18 cellular contexts compared by ENCODE assay signal in the genomic region with DNA sequence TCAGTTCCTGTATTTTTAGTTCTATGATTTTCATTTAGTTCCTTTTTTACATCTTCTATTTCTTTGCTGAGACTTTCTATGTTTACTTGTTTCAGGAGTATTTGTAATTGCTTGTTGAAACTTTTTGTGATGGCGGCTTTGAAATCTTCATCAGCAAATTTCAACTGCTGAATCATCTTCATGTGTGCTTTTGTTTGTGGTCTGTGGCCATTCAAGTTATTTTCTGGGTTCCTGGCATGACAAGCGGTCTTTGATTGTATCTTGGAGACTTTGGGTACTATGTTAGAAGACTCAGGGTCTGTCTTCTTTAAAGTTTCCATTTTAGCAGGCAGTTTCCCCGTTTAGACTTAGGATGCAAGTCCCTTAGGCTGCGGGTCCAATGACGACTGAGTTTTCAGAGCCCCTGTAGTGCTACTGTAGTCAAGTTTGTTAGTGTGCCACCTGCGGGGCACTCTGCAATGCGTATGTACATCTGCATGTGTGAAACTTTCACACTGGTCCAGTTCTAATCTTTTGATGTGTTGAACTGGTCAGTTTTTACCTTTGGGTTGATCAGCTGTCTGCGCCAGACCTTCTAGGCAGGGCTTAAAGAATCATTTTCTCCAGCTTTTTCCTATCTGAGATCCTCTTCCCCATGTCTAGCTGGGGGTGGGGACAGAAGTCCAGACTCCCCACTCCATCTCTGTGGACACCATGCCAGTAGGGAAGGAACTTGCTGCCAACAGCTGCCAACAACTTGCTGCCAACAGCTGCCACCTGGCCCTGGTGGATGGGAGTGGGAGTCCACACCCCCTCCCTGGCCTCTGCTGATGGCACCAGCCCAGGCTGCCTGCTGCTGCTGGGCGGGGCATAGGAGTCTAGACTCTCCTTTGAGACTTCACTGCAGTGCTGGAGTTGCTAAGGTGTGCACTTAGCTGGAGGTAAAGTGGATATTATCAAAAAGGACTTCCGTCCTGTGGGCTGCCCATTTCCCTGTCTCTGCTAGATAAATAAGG.
DNase-seq lines count a peak whose midpoint lies in the region; ATAC-seq and TF ChIP-seq lines count a peak whose summit lies in the region.
"Had no signal": no experiment of that assay in that cellular context is flagged by ENCODE, and none has a peak within 500 bp of the region (broad histone marks: within the 10 kb centered on the region; RNA-seq: fewer than 3 reads in every experiment).

No MANE protein-coding gene starts in this region.

- H3K4me3 ChIP-seq in Peyer's patch (no peak overlapping the region), neural progenitor cell (no peak overlapping the region), coronary artery (no peak overlapping the region)
- H3K4me3 ChIP-seq: ascending aorta, dorsolateral prefrontal cortex, PC-9, right lobe of liver had no signal

- H3K4me3 Mint-ChIP-seq in neural progenitor cell = no peak overlapping the region
- no peak overlapping the region for H3K4me3 Mint-ChIP-seq in natural killer cell treated with Interleukin-12 subunit alpha and Interleukin-12 subunit beta and Interleukin-15 and Interleukin-18, amount 100 ng/mL, for 72 hours
- H3K4me3 Mint-ChIP-seq: activated CD4-positive, alpha-beta T cell treated with anti-CD3 and anti-CD28 coated beads, Interleukin-2, amount 10 ng/mL, durations not matched to agents 7 days and 5 days; activated T-helper 1 cell treated with anti-CD3 and anti-CD28 coated beads, Interleukin-12 subunit alpha, Interleukin-12 subunit beta, Interleukin-2, Interleukin-4 antibody, amounts not matched to agents 30 ng/mL and 10 ng/mL and 1 ng/mL, durations not matched to agents 14 hours and 24 hours and 36 hours; nephron progenitor cell; stimulated activated memory B cell treated with anti-CD40 and anti-IgM and Interleukin-4, amounts not matched to agents 10 μg/mL and 1 μg/mL and 100 μg/mL, for 72 hours; T-helper 1 cell treated with Interleukin-12 subunit alpha and Interleukin-12 subunit beta and Interleukin-4 antibody, amounts not matched to agents 30 μg/mL and 1 μg/mL, for 36 hours had no signal

- H3K4me2 ChIP-seq in neural progenitor cell = no peak overlapping the region
- H3K4me2 ChIP-seq: PC-9 had no signal

- peak; percentile 50 for DNase-seq in H4 (ENCODE audit: low spot score)
- peak; percentile 26 for DNase-seq in NCI-H1694 (lab: John Stamatoyannopoulos, UW)
- DNase-seq in Peyer's patch = peak in 2 of 3 donors; percentile 53 to 72
- DNase-seq in neural progenitor cell (ENCODE audit: low spot score) = no peak
- DNase-seq in natural killer cell treated with Interleukin-12 subunit alpha and Interleukin-12 subunit beta and Interleukin-15 and Interleukin-18, amount 100 ng/mL, for 72 hours (ENCODE audit: low spot score) = no peak
- DNase-seq in coronary artery (ENCODE audit: low spot score) = no peak
- DNase-seq: activated CD4-positive, alpha-beta T cell treated with anti-CD3 and anti-CD28 coated beads, Interleukin-2, amount 10 ng/mL, durations not matched to agents 7 days and 5 days; nephron progenitor cell; PC-9; right lobe of liver; stimulated activated CD4-positive, alpha-beta T cell treated with anti-CD3 and anti-CD28 coated beads, Interleukin-4, amount 100 ng/mL, for 4 hours had no signal

- ATAC-seq in HG02884 (IDR thresholded peaks at IDR 0.05; ENCODE audit: unreplicated experiment) (no peak), GM21786 (IDR thresholded peaks at IDR 0.05; ENCODE audit: unreplicated experiment) (no peak)
- no peak for ATAC-seq in natural killer cell treated with Interleukin-12 subunit alpha and Interleukin-12 subunit beta and Interleukin-15 and Interleukin-18, amount 100 ng/mL, for 72 hours
- ATAC-seq: right lobe of liver; stimulated activated memory B cell treated with anti-CD40 and anti-IgM and Interleukin-4, amounts not matched to agents 10 μg/mL and 1 μg/mL and 100 μg/mL, for 72 hours had no signal

- no peak for TF ChIP-seq CTCF in Peyer's patch (IDR thresholded peaks at IDR 0.05)
- no peak for TF ChIP-seq CTCF in neural progenitor cell (IDR thresholded peaks at IDR 0.05)
- no peak for TF ChIP-seq CTCF in coronary artery (IDR thresholded peaks at IDR 0.05)

- H3K9me3 Mint-ChIP-seq in neural progenitor cell = peaks cover under 1% of the 10 kb centered on the region
- H3K9me3 Mint-ChIP-seq in natural killer cell treated with Interleukin-12 subunit alpha and Interleukin-12 subunit beta and Interleukin-15 and Interleukin-18, amount 100 ng/mL, for 72 hours = no peaks in the 10 kb centered on the region
- H3K9me3 Mint-ChIP-seq: activated CD4-positive, alpha-beta T cell treated with anti-CD3 and anti-CD28 coated beads, Interleukin-2, amount 10 ng/mL, durations not matched to agents 7 days and 5 days; activated T-helper 1 cell treated with anti-CD3 and anti-CD28 coated beads, Interleukin-12 subunit alpha, Interleukin-12 subunit beta, Interleukin-2, Interleukin-4 antibody, amounts not matched to agents 30 ng/mL and 10 ng/mL and 1 ng/mL, durations not matched to agents 14 hours and 24 hours and 36 hours; T-helper 1 cell treated with Interleukin-12 subunit alpha and Interleukin-12 subunit beta and Interleukin-4 antibody, amounts not matched to agents 30 μg/mL and 1 μg/mL, for 36 hours had no signal

- H3F3A ChIP-seq in neural progenitor cell (ENCODE audit: low read depth) = no peaks in the 10 kb centered on the region

- no peaks in the 10 kb centered on the region for H4K20me1 ChIP-seq in neural progenitor cell (ENCODE audit: low read depth)

- H3K9me3 ChIP-seq in Peyer's patch (no peaks in the 10 kb centered on the region), neural progenitor cell (ENCODE audit: low read depth) (no peaks in the 10 kb centered on the region)
- H3K9me3 ChIP-seq: right lobe of liver had no signal

- no peaks in the 10 kb centered on the region for H3K36me3 ChIP-seq in Peyer's patch
- H3K36me3 ChIP-seq in neural progenitor cell = no peaks in the 10 kb centered on the region
- H3K36me3 ChIP-seq: ascending aorta, right lobe of liver had no signal

- H3K27ac Mint-ChIP-seq in neural progenitor cell = no peak overlapping the region
- no peak overlapping the region for H3K27ac Mint-ChIP-seq in natural killer cell treated with Interleukin-12 subunit alpha and Interleukin-12 subunit beta and Interleukin-15 and Interleukin-18, amount 100 ng/mL, for 72 hours
- H3K27ac Mint-ChIP-seq: activated CD4-positive, alpha-beta T cell treated with anti-CD3 and anti-CD28 coated beads, Interleukin-2, amount 10 ng/mL, durations not matched to agents 7 days and 5 days; activated T-helper 1 cell treated with anti-CD3 and anti-CD28 coated beads, Interleukin-12 subunit alpha, Interleukin-12 subunit beta, Interleukin-2, Interleukin-4 antibody, amounts not matched to agents 30 ng/mL and 10 ng/mL and 1 ng/mL, durations not matched to agents 14 hours and 24 hours and 36 hours; nephron progenitor cell; stimulated activated memory B cell treated with anti-CD40 and anti-IgM and Interleukin-4, amounts not matched to agents 10 μg/mL and 1 μg/mL and 100 μg/mL, for 72 hours; T-helper 1 cell treated with Interleukin-12 subunit alpha and Interleukin-12 subunit beta and Interleukin-4 antibody, amounts not matched to agents 30 μg/mL and 1 μg/mL, for 36 hours had no signal

- no peak overlapping the region for H3K9ac ChIP-seq in neural progenitor cell

- H3K27me3 ChIP-seq in Peyer's patch = no peaks in the 10 kb centered on the region
- H3K27me3 ChIP-seq in neural progenitor cell = no peaks in the 10 kb centered on the region
- H3K27me3 ChIP-seq: ascending aorta, dorsolateral prefrontal cortex, right lobe of liver had no signal

- no peaks in the 10 kb centered on the region for H3K79me2 ChIP-seq in neural progenitor cell (ENCODE audit: low read depth)

- no peaks in the 10 kb centered on the region for H3K27me3 Mint-ChIP-seq in neural progenitor cell (ENCODE audit: insufficient read depth, low read depth)
- peaks cover 8 to 13% of the 10 kb centered on the region in 2 donors for H3K27me3 Mint-ChIP-seq in natural killer cell treated with Interleukin-12 subunit alpha and Interleukin-12 subunit beta and Interleukin-15 and Interleukin-18, amount 100 ng/mL, for 72 hours

- H3K27ac ChIP-seq in Peyer's patch (no peak overlapping the region), neural progenitor cell (no peak overlapping the region), coronary artery (no peak overlapping the region)
- H3K27ac ChIP-seq: ascending aorta, dorsolateral prefrontal cortex, PC-9, right lobe of liver had no signal

- H3K4me1 Mint-ChIP-seq in neural progenitor cell = no peaks in the 10 kb centered on the region
- no peaks in the 10 kb centered on the region for H3K4me1 Mint-ChIP-seq in natural killer cell treated with Interleukin-12 subunit alpha and Interleukin-12 subunit beta and Interleukin-15 and Interleukin-18, amount 100 ng/mL, for 72 hours (ENCODE audit: low read depth in 2 of 2)
- H3K4me1 Mint-ChIP-seq: activated CD4-positive, alpha-beta T cell treated with anti-CD3 and anti-CD28 coated beads, Interleukin-2, amount 10 ng/mL, durations not matched to agents 7 days and 5 days; stimulated activated memory B cell treated with anti-CD40 and anti-IgM and Interleukin-4, amounts not matched to agents 10 μg/mL and 1 μg/mL and 100 μg/mL, for 72 hours had no signal

- H2AFZ ChIP-seq in neural progenitor cell (replicated peaks) = peak overlapping the region; percentile 15
- H2AFZ ChIP-seq: PC-9 had no signal

- TF ChIP-seq POLR2A in Peyer's patch (IDR thresholded peaks at IDR 0.05) = no peak

- H3K4me1 ChIP-seq in Peyer's patch (no peaks in the 10 kb centered on the region), neural progenitor cell (no peaks in the 10 kb centered on the region)
- H3K4me1 ChIP-seq: ascending aorta, right lobe of liver had no signal

- no peaks in the 10 kb centered on the region for H3K36me3 Mint-ChIP-seq in neural progenitor cell
- H3K36me3 Mint-ChIP-seq in natural killer cell treated with Interleukin-12 subunit alpha and Interleukin-12 subunit beta and Interleukin-15 and Interleukin-18, amount 100 ng/mL, for 72 hours = no peaks in the 10 kb centered on the region
- H3K36me3 Mint-ChIP-seq: stimulated activated memory B cell treated with anti-CD40 and anti-IgM and Interleukin-4, amounts not matched to agents 10 μg/mL and 1 μg/mL and 100 μg/mL, for 72 hours had no signal

Comparison
In these comparisons a context has a peak if more than half of its experiments do, and no peak if none do; other contexts are left out.
1. DNase-seq: peak in H4 (single experiment), NCI-H1694 (single experiment) and Peyer's patch (2 of 3); none in neural progenitor cell (single experiment), natural killer cell treated with Interleukin-12 subunit alpha and Interleukin-12 subunit beta and Interleukin-15 and Interleukin-18, amount 100 ng/mL, for 72 hours (single experiment) and coronary artery (single experiment).